In the genomic region with DNA sequence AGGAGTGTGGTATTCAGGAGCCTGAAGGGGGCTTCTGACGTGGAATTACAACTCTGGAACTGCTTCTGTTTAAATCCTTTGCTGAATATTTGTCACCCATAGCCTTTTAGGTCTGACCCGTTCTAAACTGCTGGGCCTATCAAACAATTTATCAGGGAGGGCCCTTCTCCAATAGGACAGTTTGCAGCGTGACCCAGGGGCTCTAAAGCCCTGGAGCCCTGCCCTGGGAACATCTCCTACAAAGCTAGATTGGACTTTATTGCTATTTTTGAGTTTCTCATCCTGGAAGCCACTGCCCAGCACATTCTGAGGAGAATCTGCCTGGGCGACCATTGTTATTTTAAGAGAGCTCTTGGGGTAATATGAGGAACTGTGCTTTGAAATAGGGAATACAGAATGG, we compare ENCODE assay signal across 9 cellular contexts. TPM values are rescaled to one million over a fixed set of nuclear protein-coding genes. Genes with fewer than 3 reads are reported as not detected.
DNase-seq lines count a peak whose midpoint lies in the region; ATAC-seq and TF ChIP-seq lines count a peak whose summit lies in the region.
"Had no signal": no experiment of that assay in that cellular context is flagged by ENCODE, and none has a peak within 500 bp of the region (broad histone marks: within the 10 kb centered on the region; RNA-seq: fewer than 3 reads in every experiment).

No MANE protein-coding gene starts in this region.

- no peak for ATAC-seq in activated CD8-positive, alpha-beta memory T cell treated with anti-CD3 and anti-CD28 coated beads, Interleukin-2, amount 10 ng/mL, durations not matched to agents 7 days and 5 days
- ATAC-seq in activated B cell treated with CpG ODN at 0.5 μM for 24 hours (ENCODE audit: low read depth) (no peak), left lobe of liver (no peak)

- 83% methylated on average over 4 of the region's 4 CpGs for WGBS in hepatocyte (ENCODE audit: low lambda C conversion rate, missing lambda C conversion rate)

- no peak for TF ChIP-seq CTCF in activated B cell treated with CpG ODN at 0.5 μM for 24 hours (IDR thresholded peaks at IDR 0.05)
- no peak for TF ChIP-seq CTCF in hepatocyte (IDR thresholded peaks at IDR 0.05; ENCODE audit: poor library complexity)

- no peaks in the 10 kb centered on the region for H3K9me3 ChIP-seq in hepatocyte (ENCODE audit: low read depth)

- peak overlapping the region; percentile 62 for H3K27ac ChIP-seq in hepatocyte
- H3K27ac ChIP-seq in substantia nigra (ENCODE audit: low read depth, low read length, poor library complexity, severe bottlenecking) = peak overlapping the region; percentile 79

- H3K27me3 Mint-ChIP-seq in activated CD8-positive, alpha-beta memory T cell treated with anti-CD3 and anti-CD28 coated beads, Interleukin-2, amount 10 ng/mL, durations not matched to agents 7 days and 5 days = no peaks in the 10 kb centered on the region
- no peaks in the 10 kb centered on the region for H3K27me3 Mint-ChIP-seq in activated B cell treated with CpG ODN at 0.5 μM for 24 hours

- CTCF ChIA-PET in activated CD8-positive, alpha-beta memory T cell treated with anti-CD3 and anti-CD28 coated beads, Interleukin-2, amount 10 ng/mL, durations not matched to agents 7 days and 5 days (lab: Charles Lee) = interaction anchor here (0.8 to 15.1 kb wide), 5 partner anchors 15 to 147 kb away, joined by 3 to 215 read pairs (median 6); a partner anchor contains a TSS
- CTCF ChIA-PET in activated B cell treated with CpG ODN at 0.5 μM for 24 hours (lab: Charles Lee) = interaction anchor here (2.0 kb wide), 1 partner anchor 98 kb away, joined by 6 read pairs; no protein-coding TSS in a partner anchor

- intact Hi-C loops in activated B cell treated with CpG ODN at 0.5 μM for 24 hours (cut with micrococcal nuclease) = loop anchor here (10.0 kb wide), 1 partner anchor 97 kb away; no protein-coding TSS in a partner anchor

- H3K9me3 Mint-ChIP-seq in activated CD8-positive, alpha-beta memory T cell treated with anti-CD3 and anti-CD28 coated beads, Interleukin-2, amount 10 ng/mL, durations not matched to agents 7 days and 5 days (ENCODE audit: low read depth) = no peaks in the 10 kb centered on the region
- H3K9me3 Mint-ChIP-seq in activated B cell treated with CpG ODN at 0.5 μM for 24 hours = no peaks in the 10 kb centered on the region

- no peaks in the 10 kb centered on the region for H3K9me2 ChIP-seq in hepatocyte (replicated peaks; ENCODE audit: insufficient read depth)

- H3K27me3 ChIP-seq in hepatocyte = no peaks in the 10 kb centered on the region

- no peak overlapping the region for H2AFZ ChIP-seq in hepatocyte

- H3K79me2 ChIP-seq in hepatocyte = peaks cover 95% of the 10 kb centered on the region

- peak overlapping the region; percentile 72 for H3K4me3 Mint-ChIP-seq in activated CD8-positive, alpha-beta memory T cell treated with anti-CD3 and anti-CD28 coated beads, Interleukin-2, amount 10 ng/mL, durations not matched to agents 7 days and 5 days
- H3K4me3 Mint-ChIP-seq in activated B cell treated with CpG ODN at 0.5 μM for 24 hours = peak overlapping the region; percentile 67

- H3K36me3 ChIP-seq in hepatocyte (replicated peaks; ENCODE audit: insufficient read depth, low read depth) = no peaks in the 10 kb centered on the region

- no peak for DNase-seq in activated CD8-positive, alpha-beta memory T cell treated with anti-CD3 and anti-CD28 coated beads, Interleukin-2, amount 10 ng/mL, durations not matched to agents 7 days and 5 days
- DNase-seq in activated CD8-positive, alpha-beta memory T cell treated with anti-CD3 and anti-CD28 coated beads, Interleukin-2, amount 50 U/mL, for 48 hours = no peak
- no peak for DNase-seq in activated B cell treated with CpG ODN at 0.5 μM for 24 hours
- DNase-seq in hepatocyte (ENCODE audit: low spot score) = no peak
- DNase-seq in substantia nigra (lab: John Stamatoyannopoulos, UW) = no peak
- DNase-seq in Kasumi-1 (lab: John Stamatoyannopoulos, UW) = no peak
- no peak for DNase-seq in left lobe of liver (ENCODE audit: low spot score)
- no peak for DNase-seq in NCI-H1092 treated with DMSO at 0.1 percent for 48 hours (lab: John Stamatoyannopoulos, UW)
- DNase-seq: NCI-H2227 treated with DMSO at 0.1 percent for 48 hours had no signal

- no peak overlapping the region for H3K4me3 ChIP-seq in hepatocyte

- peaks cover 68% of the 10 kb centered on the region for H3K4me1 ChIP-seq in hepatocyte (ENCODE audit: insufficient read depth)

- no peak overlapping the region for H3K4me2 ChIP-seq in hepatocyte

- peaks cover 100% of the 10 kb centered on the region for H3K4me1 Mint-ChIP-seq in activated CD8-positive, alpha-beta memory T cell treated with anti-CD3 and anti-CD28 coated beads, Interleukin-2, amount 10 ng/mL, durations not matched to agents 7 days and 5 days
- H3K4me1 Mint-ChIP-seq in activated B cell treated with CpG ODN at 0.5 μM for 24 hours = peaks cover 100% of the 10 kb centered on the region

- peaks cover 59% of the 10 kb centered on the region for H4K20me1 ChIP-seq in hepatocyte (ENCODE audit: insufficient read depth, poor library complexity, severe bottlenecking)

- POLR2A ChIA-PET in activated B cell treated with CpG ODN at 0.5 μM for 24 hours (lab: Charles Lee) = interaction anchor here (0.8 to 2.4 kb wide), 12 partner anchors 15 to 147 kb away, joined by 3 to 14 read pairs (median 6); a partner anchor contains a TSS

- peaks cover 21% of the 10 kb centered on the region for H3K36me3 Mint-ChIP-seq in activated CD8-positive, alpha-beta memory T cell treated with anti-CD3 and anti-CD28 coated beads, Interleukin-2, amount 10 ng/mL, durations not matched to agents 7 days and 5 days
- H3K36me3 Mint-ChIP-seq in activated B cell treated with CpG ODN at 0.5 μM for 24 hours (ENCODE audit: low read depth) = peaks cover 19% of the 10 kb centered on the region

- H3K27ac Mint-ChIP-seq in activated CD8-positive, alpha-beta memory T cell treated with anti-CD3 and anti-CD28 coated beads, Interleukin-2, amount 10 ng/mL, durations not matched to agents 7 days and 5 days = peak overlapping the region; percentile 100
- H3K27ac Mint-ChIP-seq in activated B cell treated with CpG ODN at 0.5 μM for 24 hours = peak overlapping the region; percentile 92

RNA-seq across cellular contexts. Expression of a gene that starts 35.5 kb away (rescaled TPM):
- 100 to 1,000 TPM; 163 to 206 TPM for total RNA-seq in activated CD8-positive, alpha-beta memory T cell treated with anti-CD3 and anti-CD28 coated beads, Interleukin-2, amount 10 ng/mL, durations not matched to agents 7 days and 5 days
- total RNA-seq in activated B cell treated with CpG ODN at 0.5 μM for 24 hours (177 and 178 TPM in 2 replicates), hepatocyte (35.4 and 51.2 TPM in 2 replicates), left lobe of liver (91.9 TPM)
- polyA plus RNA-seq in hepatocyte = 27.3 and 32.7 TPM in 2 replicates
